Comparison of ENCODE assay signal across 25 cellular contexts in genomic region chr15:54029076-54029475, GRCh38. TPM values are rescaled to one million over a fixed set of nuclear protein-coding genes. Genes with fewer than 3 reads are reported as not detected.
"Had no signal": no experiment of that assay in that cellular context is flagged by ENCODE, and none has a peak within 500 bp of the region (broad histone marks: within the 10 kb centered on the region; RNA-seq: fewer than 3 reads in every experiment).

No MANE protein-coding gene starts in this region.

- H3K36me3 ChIP-seq: lower lobe of right lung, pancreas, prostate gland, right atrium auricular region, right lobe of liver, suprapubic skin, thoracic aorta, tibial artery, uterus had no signal

- H3K9me3 ChIP-seq: lower lobe of right lung, pancreas, prostate gland, right atrium auricular region, right lobe of liver, suprapubic skin, thoracic aorta, tibial artery, uterus had no signal

- H3K4me3 ChIP-seq: lower lobe of right lung, pancreas, prostate gland, right atrium auricular region, right lobe of liver, smooth muscle cell, suprapubic skin, thoracic aorta, tibial artery, uterus had no signal

- H3K4me1 ChIP-seq: lower lobe of right lung, pancreas, prostate gland, right atrium auricular region, suprapubic skin, uterus had no signal

- H3K27me3 ChIP-seq: right atrium auricular region, right lobe of liver, suprapubic skin, tibial artery, uterus had no signal

- DNase-seq: hippocampal formation; kidney glomerular epithelial cell; left cardiac atrium; left ventricle myocardium superior; lower lobe of right lung; mammary epithelial cell; mesenchymal stem cell; naive thymus-derived CD8-positive, alpha-beta T cell; nucleus accumbens; pancreas; posterior cingulate gyrus; right lobe of liver; stimulated activated CD4-positive, alpha-beta T cell treated with anti-CD3 and anti-CD28 coated beads, Interleukin-1b, Interleukin-23, amount 100 ng/mL, for 48 hours; stimulated activated CD4-positive, alpha-beta T cell treated with anti-CD3 and anti-CD28 coated beads, Interleukin-4, amount 100 ng/mL, for 1 hour; stimulated activated naive CD4-positive, alpha-beta T cell; tibial artery; uterus had no signal

RNA-seq across cellular contexts. Expression of gene UNC13C, which starts 50.8 kb away (rescaled TPM):
- total RNA-seq: left lobe of liver; naive thymus-derived CD8-positive, alpha-beta T cell; osteoblast; right lobe of liver had no signal
- polyA plus RNA-seq: keratinocyte; naive thymus-derived CD8-positive, alpha-beta T cell had no signal
